20 cellular contexts compared by ENCODE assay signal in the genomic region with DNA sequence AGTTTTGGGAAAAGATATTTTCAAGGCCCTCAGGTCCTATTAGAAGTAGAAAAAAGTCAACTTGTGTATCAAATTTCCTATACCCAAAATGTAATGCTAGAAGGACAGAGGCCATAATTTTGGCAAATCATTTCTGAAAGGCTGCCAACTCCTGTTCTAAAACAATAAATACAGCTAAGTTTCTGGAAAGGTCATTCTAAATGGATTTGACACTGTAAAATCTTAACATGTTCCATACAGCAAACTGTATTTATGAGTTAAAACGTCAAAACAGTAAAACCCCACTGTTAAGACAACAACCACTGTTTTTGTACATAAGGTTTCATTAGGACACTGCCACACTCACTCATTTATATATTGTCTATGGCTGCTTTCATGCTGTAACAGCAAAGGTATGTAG. TPM values are rescaled to one million over a fixed set of nuclear protein-coding genes. Genes with fewer than 3 reads are reported as not detected.
DNase-seq lines count a peak whose midpoint lies in the region; ATAC-seq and TF ChIP-seq lines count a peak whose summit lies in the region.
"Had no signal": no experiment of that assay in that cellular context is flagged by ENCODE, and none has a peak within 500 bp of the region (broad histone marks: within the 10 kb centered on the region; RNA-seq: fewer than 3 reads in every experiment).

No MANE protein-coding gene starts in this region.

- DNase-seq in EH (ENCODE audit: low read depth) (peak; percentile 34), NCI-H69 (lab: John Stamatoyannopoulos, UW) (peak; percentile 74), esophagus muscularis mucosa (ENCODE audit: extremely low spot score) (no peak), osteoblast (ENCODE audit: insufficient read length, low spot score, missing footprints) (no peak), mucosa of descending colon (no peak), NCI-H2029 (lab: John Stamatoyannopoulos, UW) (no peak), right cardiac atrium (no peak), caudate nucleus (lab: John Stamatoyannopoulos, UW) (no peak)
- DNase-seq: activated CD4-positive, alpha-beta T cell treated with anti-CD3 and anti-CD28 coated beads for 36 hours; activated naive CD4-positive, alpha-beta T cell; EL; esophagus squamous epithelium; hippocampal formation; midbrain; NCI-H187; OCI-M1; stimulated activated CD4-positive, alpha-beta T cell treated with anti-CD3 and anti-CD28 coated beads, Interleukin-2, amount 100 ng/mL, for 48 hours; substantia nigra had no signal

- no peak overlapping the region for H2AFZ ChIP-seq in osteoblast (ENCODE audit: low read length)

- 16% methylated on average over 1 of the region's 1 CpG for WGBS in esophagus muscularis mucosa
- WGBS in right cardiac atrium, result 29% methylated on average over 1 of the region's 1 CpG

- no peaks in the 10 kb centered on the region for H3K9me3 ChIP-seq in esophagus muscularis mucosa
- no peaks in the 10 kb centered on the region for H3K9me3 ChIP-seq in osteoblast (ENCODE audit: low read depth, low read length)
- H3K9me3 ChIP-seq in mucosa of descending colon, result no peaks in the 10 kb centered on the region
- no peaks in the 10 kb centered on the region for H3K9me3 ChIP-seq in right cardiac atrium (ENCODE audit: control insufficient read depth, low read length)
- H3K9me3 ChIP-seq: esophagus squamous epithelium, SJSA1 had no signal

- no peaks in the 10 kb centered on the region for H3K27me3 ChIP-seq in esophagus muscularis mucosa
- H3K27me3 ChIP-seq in osteoblast (ENCODE audit: insufficient read depth, low read length), result no peaks in the 10 kb centered on the region
- H3K27me3 ChIP-seq in right cardiac atrium (ENCODE audit: control insufficient read depth, insufficient read depth), result no peaks in the 10 kb centered on the region
- H3K27me3 ChIP-seq: esophagus squamous epithelium, SJSA1 had no signal

- H4K20me1 ChIP-seq in osteoblast (ENCODE audit: insufficient read depth, low read length), result peaks cover 13% of the 10 kb centered on the region

- no peak overlapping the region for H3K4me2 ChIP-seq in osteoblast (ENCODE audit: insufficient read depth, low read length)

- no peak for TF ChIP-seq POLR2A in esophagus muscularis mucosa (IDR thresholded peaks at IDR 0.05; ENCODE audit: low read depth)

- H3K36me3 ChIP-seq in esophagus muscularis mucosa (peaks cover 10 to 64% (median 44%) of the 10 kb centered on the region in 4 donors), osteoblast (ENCODE audit: insufficient read depth, low read length) (peaks cover 77% of the 10 kb centered on the region), mucosa of descending colon (ENCODE audit: low read depth) (peaks cover 5% of the 10 kb centered on the region)

- H3K4me1 ChIP-seq in esophagus muscularis mucosa (peaks cover 19 to 76% (median 64%) of the 10 kb centered on the region in 4 donors), osteoblast (ENCODE audit: insufficient read depth, low read length) (peaks cover 7% of the 10 kb centered on the region), mucosa of descending colon (ENCODE audit: low read depth) (no peaks in the 10 kb centered on the region), right cardiac atrium (ENCODE audit: control insufficient read depth, insufficient read depth, low read length) (peaks cover 5% of the 10 kb centered on the region)
- H3K4me1 ChIP-seq: SJSA1 had no signal

- no peak for TF ChIP-seq EP300 in esophagus muscularis mucosa (IDR thresholded peaks at IDR 0.05)

- H3K27ac ChIP-seq in esophagus muscularis mucosa (replicated peaks in 1 of 4) (peak overlapping the region; percentile 35 to 69 (median 66)), osteoblast (ENCODE audit: low read depth, low read length) (peak overlapping the region; percentile 17), right cardiac atrium (ENCODE audit: low read length) (no peak overlapping the region), caudate nucleus (ENCODE audit: low read depth, low read length) (no peak overlapping the region)
- H3K27ac ChIP-seq: SJSA1 had no signal

- ATAC-seq in mucosa of descending colon (no peak), right cardiac atrium (no peak)
- ATAC-seq: activated CD4-positive, alpha-beta T cell treated with anti-CD3 and anti-CD28 coated beads for 36 hours; sciatic nerve had no signal

- H3K4me3 ChIP-seq in esophagus muscularis mucosa (no peak overlapping the region), osteoblast (ENCODE audit: insufficient read depth, low read length) (no peak overlapping the region), mucosa of descending colon (no peak overlapping the region), right cardiac atrium (ENCODE audit: low read length) (no peak overlapping the region)
- H3K4me3 ChIP-seq: esophagus squamous epithelium, SJSA1 had no signal

- no peak for TF ChIP-seq CTCF in esophagus muscularis mucosa (IDR thresholded peaks at IDR 0.05)
- no peak for TF ChIP-seq CTCF in osteoblast (IDR thresholded peaks at IDR 0.05; ENCODE audit: extremely low read depth, low read depth, low read length)
- TF ChIP-seq CTCF in mucosa of descending colon (IDR thresholded peaks at IDR 0.05), result no peak

- intact Hi-C loops in esophagus muscularis mucosa (cut with DNase I) (loop anchor here (10.0 kb wide), 2 partner anchors 555 to 645 kb away; partner anchors contain the start of gene LTBP1), mucosa of descending colon (cut with DNase I, micrococcal nuclease) (no loop called here), right cardiac atrium (cut with DNase I) (loop anchor here in 2 of 4 donors (10.0 kb wide), 2 partner anchors 175 to 555 kb away; no protein-coding TSS in a partner anchor)

- H3K79me2 ChIP-seq in osteoblast (ENCODE audit: insufficient read depth, low read length), result peaks cover 52% of the 10 kb centered on the region

RNA-seq across cellular contexts. Expression of gene FAM98A, which starts 9.7 kb away (rescaled TPM):
- total RNA-seq in esophagus muscularis mucosa, result 100 to 1,000 TPM in 1 of 4 donors, 10 to 100 TPM in 3; 32.0 to 337 (median 50.3) TPM
- total RNA-seq in osteoblast, result 22.8 and 68.7 TPM in 2 replicates
- 10 to 100 TPM; 18.6 to 46.9 (median 34.7) TPM for total RNA-seq in mucosa of descending colon
- total RNA-seq in right cardiac atrium, result 10 to 100 TPM; 59.2 to 83.5 (median 74.7) TPM
- 39.8 TPM for polyA plus RNA-seq in right cardiac atrium

Comparison
In these comparisons a context has a peak if more than half of its experiments do, and no peak if none do; other contexts are left out.
1. DNase-seq: peak in EH (single experiment) and NCI-H69 (single experiment); none in esophagus muscularis mucosa (single experiment), osteoblast (single experiment), mucosa of descending colon (0 of 3), NCI-H2029 (single experiment), right cardiac atrium (0 of 3) and caudate nucleus (0 of 61).
2. H3K27ac ChIP-seq: peak in esophagus muscularis mucosa (4 of 4) and osteoblast (single experiment); none in right cardiac atrium (single experiment) and caudate nucleus (single experiment).